12 cellular contexts compared by ENCODE assay signal in the genomic region with DNA sequence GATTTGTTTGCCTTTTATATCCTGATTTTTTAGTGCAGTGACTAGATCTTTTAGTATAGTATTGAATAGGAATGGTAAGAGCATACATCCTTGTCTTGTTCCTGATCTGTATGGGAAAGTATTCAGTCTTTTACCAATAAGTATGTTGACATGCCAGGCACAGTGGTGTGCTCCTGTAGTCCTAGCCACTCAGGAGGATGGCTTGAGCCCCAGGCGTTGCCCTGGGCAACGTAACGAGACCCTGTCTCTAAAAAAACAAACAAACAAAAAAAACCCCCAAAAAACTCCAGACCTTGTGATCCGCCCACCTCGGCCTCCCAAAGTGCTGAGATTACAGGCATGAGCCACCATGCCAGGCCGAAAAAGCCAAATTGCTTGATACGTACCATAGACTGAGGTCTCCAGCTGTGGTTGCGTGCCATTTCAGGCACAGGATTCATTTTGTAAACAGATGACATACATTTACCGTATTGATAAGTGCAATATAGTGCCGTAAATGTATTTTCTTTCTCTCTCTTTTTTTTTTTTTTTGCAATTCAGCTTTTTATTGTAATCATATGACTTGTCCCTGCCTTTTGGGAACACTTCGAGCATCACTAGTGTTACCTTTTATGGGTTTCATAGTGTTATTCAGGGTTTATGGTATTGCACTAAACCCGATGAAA.
"Had no signal": no experiment of that assay in that cellular context is flagged by ENCODE, and none has a peak within 500 bp of the region (broad histone marks: within the 10 kb centered on the region; RNA-seq: fewer than 3 reads in every experiment).

No MANE protein-coding gene starts in this region.

- H3K36me3 ChIP-seq: lower lobe of right lung, sigmoid colon had no signal

- H3K4me3 ChIP-seq: lower lobe of right lung, sigmoid colon had no signal

- H3K4me3 Mint-ChIP-seq: brain, immature natural killer cell, nephron had no signal

- H3K36me3 Mint-ChIP-seq: activated naive CD4-positive, alpha-beta T cell treated with anti-CD3 and anti-CD28 coated beads, Interleukin-2, amount 50 U/mL, for 72 hours; immature natural killer cell had no signal

- DNase-seq: activated effector memory CD4-positive, alpha-beta T cell treated with Interleukin-2 at 50 U/mL for 16 hours; amygdala; hypothalamus; immature natural killer cell; lower lobe of right lung; sigmoid colon; stimulated activated CD4-positive, alpha-beta T cell treated with anti-CD3 and anti-CD28 coated beads, Interleukin-2, amount 100 ng/mL, for 24 hours; stimulated activated naive CD4-positive, alpha-beta T cell had no signal

- H3K27me3 Mint-ChIP-seq: brain had no signal

- H3K27ac ChIP-seq: lower lobe of right lung, sigmoid colon had no signal

- H3K9me3 Mint-ChIP-seq: activated naive CD4-positive, alpha-beta T cell treated with anti-CD3 and anti-CD28 coated beads, Interleukin-2, amount 50 U/mL, for 72 hours; immature natural killer cell; nephron had no signal

- ATAC-seq: activated naive CD4-positive, alpha-beta T cell treated with anti-CD3 and anti-CD28 coated beads, Interleukin-2, amount 50 U/mL, for 72 hours; esophagus mucosa; lower lobe of right lung had no signal

- H3K27me3 ChIP-seq: sigmoid colon had no signal

- H3K9me3 ChIP-seq: lower lobe of right lung, sigmoid colon had no signal

- H3K27ac Mint-ChIP-seq: activated naive CD4-positive, alpha-beta T cell treated with anti-CD3 and anti-CD28 coated beads, Interleukin-2, amount 50 U/mL, for 72 hours; brain; nephron had no signal
